Comparison of ENCODE assay signal across 8 cellular contexts in the genomic region with DNA sequence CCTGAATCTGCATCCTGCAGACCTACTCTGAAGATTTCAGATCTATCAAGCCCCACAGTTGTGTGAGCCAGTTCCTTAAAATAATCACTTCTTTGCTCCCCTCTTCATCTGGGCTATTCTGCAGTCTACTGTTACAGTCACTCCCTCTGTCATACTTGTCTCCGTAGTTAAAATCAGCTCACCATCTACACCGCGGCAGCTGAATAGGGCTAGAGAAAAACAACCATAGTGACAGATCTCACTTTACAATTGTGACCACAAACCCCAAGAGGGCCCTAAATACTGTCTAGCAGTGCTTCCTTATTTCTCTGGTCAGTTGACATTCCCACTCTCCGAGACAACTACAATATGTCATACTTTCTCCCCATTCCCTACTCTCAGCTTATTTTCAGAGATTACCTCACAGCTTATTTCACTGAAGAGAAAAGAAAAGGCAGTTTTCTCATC. TPM values are rescaled to one million over a fixed set of nuclear protein-coding genes. Genes with fewer than 3 reads are reported as not detected.
DNase-seq lines count a peak whose midpoint lies in the region; ATAC-seq, FAIRE-seq and TF ChIP-seq lines count a peak whose summit lies in the region.

No MANE protein-coding gene starts in this region.

- TF ChIP-seq EP300 in suprapubic skin (IDR thresholded peaks at IDR 0.05), result no peak

- peak in 1 of 2 donors; percentile 6 for DNase-seq in cardiac muscle cell (ENCODE audit: low read depth in 1 of 2, low spot score in 1 of 2)
- no peak for DNase-seq in left ventricle myocardium inferior
- no peak for DNase-seq in activated CD8-positive, alpha-beta T cell treated with anti-CD3 and anti-CD28 coated beads, Interleukin-2, amount 10 ng/mL, durations not matched to agents 7 days and 5 days
- no peak for DNase-seq in aorta
- no peak for DNase-seq in small intestine
- no peak for DNase-seq in AML-193 (lab: John Stamatoyannopoulos, UW)
- DNase-seq in suprapubic skin (ENCODE audit: low spot score in 2 of 2), result no peak

- 4 to 6% methylated on average over 4 of the region's 4 CpGs for WGBS in aorta, 2 donors
- WGBS in small intestine, 3 donors, result 65 to 84% (median 80%) methylated on average over 4 of the region's 4 CpGs
- WGBS in suprapubic skin, result 66% methylated on average over 4 of the region's 4 CpGs

- H3K9me3 Mint-ChIP-seq in activated CD8-positive, alpha-beta T cell treated with anti-CD3 and anti-CD28 coated beads, Interleukin-2, amount 10 ng/mL, durations not matched to agents 7 days and 5 days (ENCODE audit: insufficient read depth), result no peaks in the 10 kb centered on the region

- H3K36me3 Mint-ChIP-seq in activated CD8-positive, alpha-beta T cell treated with anti-CD3 and anti-CD28 coated beads, Interleukin-2, amount 10 ng/mL, durations not matched to agents 7 days and 5 days (ENCODE audit: low read depth), result peaks cover 14% of the 10 kb centered on the region

- H3K4me3 Mint-ChIP-seq in activated CD8-positive, alpha-beta T cell treated with anti-CD3 and anti-CD28 coated beads, Interleukin-2, amount 10 ng/mL, durations not matched to agents 7 days and 5 days, result no peak overlapping the region

- TF ChIP-seq CTCF in cardiac muscle cell (IDR thresholded peaks at IDR 0.05; ENCODE audit: low read depth, low read length) (no peak), left ventricle myocardium inferior (IDR thresholded peaks at IDR 0.05; ENCODE audit: borderline replicate concordance) (no peak), suprapubic skin (IDR thresholded peaks at IDR 0.05) (no peak)

- H3K9me3 ChIP-seq in cardiac muscle cell (ENCODE audit: low read depth) (no peaks in the 10 kb centered on the region), left ventricle myocardium inferior (replicated peaks) (peaks cover 3% of the 10 kb centered on the region), aorta (ENCODE audit: control insufficient read depth, low read length) (no peaks in the 10 kb centered on the region), small intestine (ENCODE audit: control insufficient read depth, low read depth) (no peaks in the 10 kb centered on the region), suprapubic skin (no peaks in the 10 kb centered on the region)

- no peak overlapping the region for H3K27ac Mint-ChIP-seq in activated CD8-positive, alpha-beta T cell treated with anti-CD3 and anti-CD28 coated beads, Interleukin-2, amount 10 ng/mL, durations not matched to agents 7 days and 5 days

- ATAC-seq in HG03342 (IDR thresholded peaks at IDR 0.05; ENCODE audit: unreplicated experiment) (peak; percentile 92), aorta (ENCODE audit: low FRiP score) (peak; percentile 41)
- ATAC-seq in activated CD8-positive, alpha-beta T cell treated with anti-CD3 and anti-CD28 coated beads, Interleukin-2, amount 10 ng/mL, durations not matched to agents 7 days and 5 days, result peak; percentile 27

- no peak for FAIRE-seq in small intestine (lab: Jason Lieb, UNC)

- H3K27me3 Mint-ChIP-seq in activated CD8-positive, alpha-beta T cell treated with anti-CD3 and anti-CD28 coated beads, Interleukin-2, amount 10 ng/mL, durations not matched to agents 7 days and 5 days (ENCODE audit: low read depth), result no peaks in the 10 kb centered on the region

- no peak for TF ChIP-seq POLR2A in suprapubic skin (IDR thresholded peaks at IDR 0.05)

- H3K4me3 ChIP-seq in cardiac muscle cell, result no peak overlapping the region
- H3K4me3 ChIP-seq in left ventricle myocardium inferior, result no peak overlapping the region
- peak overlapping the region in 1 of 2 donors; percentile 34 for H3K4me3 ChIP-seq in aorta (ENCODE audit: low read length in 2 of 2)
- H3K4me3 ChIP-seq in small intestine (ENCODE audit: low read depth in 1 of 2, low read length in 2 of 2), result no peak overlapping the region
- no peak overlapping the region for H3K4me3 ChIP-seq in suprapubic skin

- POLR2A ChIA-PET in activated CD8-positive, alpha-beta T cell treated with anti-CD3 and anti-CD28 coated beads, Interleukin-2, amount 10 ng/mL, durations not matched to agents 7 days and 5 days (lab: Charles Lee), result no interaction called here

- CTCF ChIA-PET in activated CD8-positive, alpha-beta T cell treated with anti-CD3 and anti-CD28 coated beads, Interleukin-2, amount 10 ng/mL, durations not matched to agents 7 days and 5 days (lab: Charles Lee), result interaction anchor here (0.9 to 1.2 kb wide), 2 partner anchors 12 to 377 kb away, joined by 3 to 5 read pairs; a partner anchor contains a TSS

- H3K27me3 ChIP-seq in cardiac muscle cell (no peaks in the 10 kb centered on the region), left ventricle myocardium inferior (ENCODE audit: low read depth) (no peaks in the 10 kb centered on the region), aorta (ENCODE audit: control insufficient read depth in 1 of 2, insufficient read depth in 2 of 2, low read length in 1 of 2) (no peaks in the 10 kb centered on the region), small intestine (ENCODE audit: control insufficient read depth in 2 of 2, insufficient read depth in 2 of 2, low read length in 2 of 2) (no peaks in the 10 kb centered on the region), suprapubic skin (no peaks in the 10 kb centered on the region)

- H3K4me1 ChIP-seq in cardiac muscle cell (ENCODE audit: low read depth), result peaks cover 20% of the 10 kb centered on the region
- H3K4me1 ChIP-seq in left ventricle myocardium inferior, result peaks cover 41% of the 10 kb centered on the region
- H3K4me1 ChIP-seq in aorta (ENCODE audit: control insufficient read depth in 1 of 2, insufficient read depth in 2 of 2, low read length in 2 of 2), result peaks cover 2 to 5% of the 10 kb centered on the region in 2 donors
- H3K4me1 ChIP-seq in small intestine (ENCODE audit: control insufficient read depth in 2 of 2, insufficient read depth in 1 of 2, low read depth in 1 of 2, low read length in 1 of 2), result peaks cover 0 to 5% of the 10 kb centered on the region in 2 donors
- H3K4me1 ChIP-seq in suprapubic skin, result peaks cover 8% of the 10 kb centered on the region

- H3K4me1 Mint-ChIP-seq in activated CD8-positive, alpha-beta T cell treated with anti-CD3 and anti-CD28 coated beads, Interleukin-2, amount 10 ng/mL, durations not matched to agents 7 days and 5 days (ENCODE audit: low read depth), result peaks cover 2% of the 10 kb centered on the region

- intact Hi-C loops in left ventricle myocardium inferior (cut with micrococcal nuclease) (no loop called here), aorta (cut with DNase I) (no loop called here)

- H3K36me3 ChIP-seq in cardiac muscle cell (no peaks in the 10 kb centered on the region), left ventricle myocardium inferior (no peaks in the 10 kb centered on the region), aorta (ENCODE audit: control insufficient read depth in 1 of 2, insufficient read depth in 2 of 2, low read length in 1 of 2) (no peaks in the 10 kb centered on the region), small intestine (ENCODE audit: control insufficient read depth in 2 of 2, insufficient read depth in 2 of 2, low read length in 2 of 2) (peaks cover 0 to under 1% of the 10 kb centered on the region in 2 donors), suprapubic skin (no peaks in the 10 kb centered on the region)

- H3K27ac ChIP-seq in cardiac muscle cell (peak overlapping the region; percentile 58), left ventricle myocardium inferior (replicated peaks) (no peak overlapping the region), aorta (ENCODE audit: low read depth in 1 of 2, low read length in 2 of 2) (no peak overlapping the region), small intestine (ENCODE audit: low read depth in 1 of 2, low read length in 1 of 2) (no peak overlapping the region), suprapubic skin (no peak overlapping the region)

RNA-seq across cellular contexts. Expression of a gene that starts 12.9 kb away (rescaled TPM):
- total RNA-seq in cardiac muscle cell (36.0 and 43.3 TPM in 2 replicates), left ventricle myocardium inferior (22.3 TPM), aorta (10 to 100 TPM; 35.4 to 38.4 TPM), suprapubic skin (10 to 100 TPM; 24.0 to 31.6 (median 30.2) TPM)
- polyA plus RNA-seq in cardiac muscle cell (32.7 and 33.0 TPM in 2 replicates), aorta (10 to 100 TPM; 14.4 to 26.5 TPM), small intestine (10 to 100 TPM; 14.1 to 17.8 (median 17.7) TPM)
- total RNA-seq in activated CD8-positive, alpha-beta T cell treated with anti-CD3 and anti-CD28 coated beads, Interleukin-2, amount 10 ng/mL, durations not matched to agents 7 days and 5 days, result 10 to 100 TPM; 29.1 to 34.3 TPM

Comparison
In these comparisons a context has a peak if more than half of its experiments do, and no peak if none do; other contexts are left out.
1. ATAC-seq: peak in every context shown above with its lines; median percentile 92 in HG03342; 41 in aorta; 27 in activated CD8-positive, alpha-beta T cell treated with anti-CD3 and anti-CD28 coated beads, Interleukin-2, amount 10 ng/mL, durations not matched to agents 7 days and 5 days.